Comparison of ENCODE assay signal across 13 cellular contexts in genomic region chr16:85205747-85206471, GRCh38.
DNase-seq lines count a peak whose midpoint lies in the region; ATAC-seq, FAIRE-seq and TF ChIP-seq lines count a peak whose summit lies in the region.
"Had no signal": no experiment of that assay in that cellular context is flagged by ENCODE, and none has a peak within 500 bp of the region (broad histone marks: within the 10 kb centered on the region; RNA-seq: fewer than 3 reads in every experiment).

No MANE protein-coding gene starts in this region.

- no peak overlapping the region for H3K56ac ChIP-seq in H1 (replicated peaks; ENCODE audit: insufficient read length, low read depth, low read length)

- H3K27ac ChIP-seq in AG04450 (ENCODE audit: low read depth, low read length), result peak overlapping the region; percentile 52
- H3K27ac ChIP-seq in H1 (ENCODE audit: low read depth, low read length), result no peak overlapping the region; the same call in 1 of the 2 replicates
- no peak overlapping the region for H3K27ac ChIP-seq in colonic mucosa
- H3K27ac ChIP-seq: BLaER1, KMS-11 had no signal

- TF ChIP-seq CTCF in AG04450 (IDR thresholded peaks at IDR 0.05; ENCODE audit: low read depth, low read length), result no peak
- no peak for TF ChIP-seq CTCF in H1 (IDR thresholded peaks at IDR 0.05; ENCODE audit: control extremely low read depth in 1 of 3, insufficient read depth in 1 of 3, low read depth in 1 of 3, low read length in 3 of 3)
- TF ChIP-seq CTCF in mesothelial cell of epicardium (IDR thresholded peaks at IDR 0.05; ENCODE audit: unreplicated experiment), result no peak
- TF ChIP-seq CTCF in colonic mucosa (IDR thresholded peaks at IDR 0.05), result no peak

- no peak overlapping the region for H4K91ac ChIP-seq in H1 (replicated peaks; ENCODE audit: insufficient read length, low read length)

- H3K4me1 Mint-ChIP-seq in mesothelial cell of epicardium, result peaks cover 53% of the 10 kb centered on the region
- H3K4me1 Mint-ChIP-seq: central memory CD8-positive, alpha-beta T cell had no signal

- H3K4me3 Mint-ChIP-seq in mesothelial cell of epicardium, result peak overlapping the region; percentile 60
- H3K4me3 Mint-ChIP-seq: central memory CD8-positive, alpha-beta T cell; natural killer cell treated with Interleukin-12 subunit alpha and Interleukin-12 subunit beta and Interleukin-15 and Interleukin-18, amount 100 ng/mL, for 72 hours; T-helper 1 cell treated with Interleukin-12 subunit alpha and Interleukin-12 subunit beta and Interleukin-4 antibody, amounts not matched to agents 30 μg/mL and 1 μg/mL, for 36 hours had no signal

- FAIRE-seq in H1 (lab: Jason Lieb, UNC), result no peak

- TF ChIP-seq RAD21 in H1 (IDR thresholded peaks at IDR 0.05 in 1 of 2, conservative IDR thresholded peaks at IDR 0.05 in 1 of 2; ENCODE audit: low read depth in 2 of 2, low read length in 2 of 2), result no peak

- H3K36me3 Mint-ChIP-seq in mesothelial cell of epicardium, result no peaks in the 10 kb centered on the region
- H3K36me3 Mint-ChIP-seq: natural killer cell treated with Interleukin-12 subunit alpha and Interleukin-12 subunit beta and Interleukin-15 and Interleukin-18, amount 100 ng/mL, for 72 hours had no signal

- 87% methylated on average over 11 of the region's 23 CpGs; no CpG with 5 or more reads in 1 of the 2 experiments for WGBS in H1 (ENCODE audit: extremely low coverage in 1 of 2, insufficient coverage in 1 of 2, insufficient read length in 1 of 2, insufficient replicate concordance in 2 of 2, low coverage in 1 of 2, low lambda C conversion rate in 2 of 2, missing lambda C conversion rate in 1 of 2), 2 experiments

- peaks cover 7% of the 10 kb centered on the region; the same call in 1 of the 2 replicates for H3K79me1 ChIP-seq in H1 (ENCODE audit: low read depth, low read length)

- H2AK5ac ChIP-seq in H1 (ENCODE audit: low read depth, low read length), result no peak overlapping the region

- POLR2A ChIA-PET in AG04450 (lab: Yijun Ruan, JAX), result interaction anchor here (1.7 kb wide), 1 partner anchor 15 kb away, joined by 6 read pairs; no protein-coding TSS in a partner anchor
- POLR2A ChIA-PET in H1 (lab: Charles Lee; ENCODE audit: partially characterized antibody), result interaction anchor here (1.4 kb wide), 1 partner anchor 23 kb away, joined by 3 read pairs; no protein-coding TSS in a partner anchor

- H2BK5ac ChIP-seq in H1 (ENCODE audit: low read depth, low read length), result 0 out of 2 replicates have a peak overlapping the region, but pooled peaks have one; percentile 18

- H2AFZ ChIP-seq in H1 (ENCODE audit: low read length), result no peak overlapping the region

- TF ChIP-seq EP300 in H1 (IDR thresholded peaks at IDR 0.05; ENCODE audit: borderline replicate concordance in 1 of 2, low read depth in 2 of 2, low read length in 2 of 2), result no peak

- no peak overlapping the region for H3K23ac ChIP-seq in H1 (ENCODE audit: insufficient read length)

- H3K4me1 ChIP-seq in H1 (replicated peaks in 1 of 4; ENCODE audit: control insufficient read depth in 3 of 4, insufficient read depth in 4 of 4, low read length in 3 of 4), result peaks cover 3 to 45% (median 33%) of the 10 kb centered on the region in 4 experiments
- no peaks in the 10 kb centered on the region for H3K4me1 ChIP-seq in colonic mucosa

- H3K36me3 ChIP-seq in H1 (ENCODE audit: control insufficient read depth in 2 of 4, insufficient read depth in 4 of 4, low read length in 3 of 4) (no peaks in the 10 kb centered on the region), colonic mucosa (no peaks in the 10 kb centered on the region)
- H3K36me3 ChIP-seq: BLaER1 had no signal

- DNase-seq in AG04450 (ENCODE audit: low read depth, low spot score), result no peak
- DNase-seq in NCI-H1092 (lab: John Stamatoyannopoulos, UW), result peak; percentile 76
- no peak for DNase-seq in H1 (ENCODE audit: low read depth in 1 of 2, low spot score in 2 of 2)
- DNase-seq in mesothelial cell of epicardium (ENCODE audit: low spot score in 2 of 2, unreplicated experiment in 2 of 2), result no peak
- no peak for DNase-seq in amniotic stem cell (lab: John Stamatoyannopoulos, UW)
- no peak for DNase-seq in ureter (ENCODE audit: low spot score)
- no peak for DNase-seq in colonic mucosa

- peak overlapping the region; percentile 98 for H3K27ac Mint-ChIP-seq in mesothelial cell of epicardium
- H3K27ac Mint-ChIP-seq: natural killer cell treated with Interleukin-12 subunit alpha and Interleukin-12 subunit beta and Interleukin-15 and Interleukin-18, amount 100 ng/mL, for 72 hours; T-helper 1 cell treated with Interleukin-12 subunit alpha and Interleukin-12 subunit beta and Interleukin-4 antibody, amounts not matched to agents 30 μg/mL and 1 μg/mL, for 36 hours had no signal

- no peak overlapping the region for H3K4me3 ChIP-seq in AG04450 (ENCODE audit: low read depth, low read length)
- no peak overlapping the region for H3K4me3 ChIP-seq in H1 (ENCODE audit: extremely low read depth in 1 of 4, insufficient read depth in 2 of 4, low read depth in 3 of 4, low read length in 4 of 4)
- H3K4me3 ChIP-seq in colonic mucosa, result no peak overlapping the region
- H3K4me3 ChIP-seq: BLaER1 had no signal

- no peaks in the 10 kb centered on the region for H3K27me3 ChIP-seq in AG04450 (ENCODE audit: control insufficient read depth, insufficient read depth, low read length)
- no peaks in the 10 kb centered on the region for H3K27me3 ChIP-seq in H1 (replicated peaks in 1 of 4; ENCODE audit: control insufficient read depth in 3 of 4, extremely low read depth in 1 of 4, insufficient read depth in 3 of 4, low read length in 3 of 4)
- no peaks in the 10 kb centered on the region for H3K27me3 ChIP-seq in colonic mucosa
- H3K27me3 ChIP-seq: BLaER1 had no signal

- peak overlapping the region; percentile 12 for H3K4ac ChIP-seq in H1 (replicated peaks; ENCODE audit: insufficient read length, low read depth, low read length)

- no peaks in the 10 kb centered on the region for H3K27me3 Mint-ChIP-seq in mesothelial cell of epicardium (ENCODE audit: low read depth)

- H4K8ac ChIP-seq in H1 (ENCODE audit: extremely low read depth, insufficient read depth, low read length), result no peak overlapping the region

- peaks cover 0 to 7% of the 10 kb centered on the region in 2 experiments; a peak in 1 of 4 replicates for H3K79me2 ChIP-seq in H1 (ENCODE audit: control insufficient read depth in 1 of 2, insufficient read depth in 2 of 2, low read length in 2 of 2)

- peak overlapping the region; percentile 79; the same call in 1 of the 2 replicates for H3K18ac ChIP-seq in H1 (ENCODE audit: extremely low read depth, low read length)

- TF ChIP-seq POLR2A in H1 (IDR thresholded peaks at IDR 0.05; ENCODE audit: control extremely low read depth in 1 of 2, low read depth in 2 of 2, low read length in 2 of 2), result no peak

- H2BK20ac ChIP-seq in H1 (ENCODE audit: low read length), result no peak overlapping the region

- peak overlapping the region; percentile 5 for H2BK120ac ChIP-seq in H1 (replicated peaks; ENCODE audit: low read depth, low read length)

- CTCF ChIA-PET in AG04450 (lab: Charles Lee) (interaction anchor here (0.8 kb wide), 1 partner anchor 39 kb away, joined by 3 read pairs; no protein-coding TSS in a partner anchor), H1 (lab: Charles Lee; ENCODE audit: partially characterized antibody) (interaction anchor here (0.6 to 1.9 kb wide), 5 partner anchors 30 to 615 kb away, joined by 3 to 6 read pairs (median 4); no protein-coding TSS in a partner anchor)

- intact Hi-C loops in colonic mucosa (cut with DNase I), result no loop called here

- H4K5ac ChIP-seq in H1 (ENCODE audit: insufficient read length, low read depth, low read length), result no peak overlapping the region

- no peaks in the 10 kb centered on the region for H3K23me2 ChIP-seq in H1 (ENCODE audit: low read depth, low read length)

- ATAC-seq in HG03095 (IDR thresholded peaks at IDR 0.05; ENCODE audit: unreplicated experiment), result no peak
- ATAC-seq: natural killer cell treated with Interleukin-12 subunit alpha and Interleukin-12 subunit beta and Interleukin-15 and Interleukin-18, amount 100 ng/mL, for 72 hours had no signal

- no peak overlapping the region for H3K14ac ChIP-seq in H1 (ENCODE audit: insufficient read length)

- peaks cover 0 to 3% of the 10 kb centered on the region in 2 experiments for H4K20me1 ChIP-seq in H1 (replicated peaks in 1 of 2; ENCODE audit: control insufficient read depth in 1 of 2, insufficient read depth in 2 of 2, low read length in 2 of 2)
- H4K20me1 ChIP-seq: BLaER1 had no signal

- H3K9ac ChIP-seq in H1 (replicated peaks in 1 of 4; ENCODE audit: extremely low read depth in 1 of 4, low read depth in 3 of 4, low read length in 3 of 4), result no peak overlapping the region
- H3K9ac ChIP-seq in colonic mucosa (ENCODE audit: low read depth in 2 of 2, low read length in 2 of 2), result peak overlapping the region in 1 of 2 donors; percentile 12
- H3K9ac ChIP-seq: BLaER1, KMS-11 had no signal

- peak overlapping the region; percentile 68; the same call in 1 of the 2 replicates for H2BK12ac ChIP-seq in H1 (ENCODE audit: low read depth, low read length)

- H3K9me3 ChIP-seq in AG04450 (ENCODE audit: control insufficient read depth, insufficient read depth, low read length), result peaks cover 14% of the 10 kb centered on the region
- no peaks in the 10 kb centered on the region for H3K9me3 ChIP-seq in H1 (ENCODE audit: insufficient read depth in 2 of 2, low read depth in 1 of 2, low read length in 1 of 2)
- no peaks in the 10 kb centered on the region for H3K9me3 ChIP-seq in colonic mucosa

- H3K4me2 ChIP-seq in H1 (ENCODE audit: insufficient read depth in 1 of 2, low read depth in 2 of 2, low read length in 2 of 2), result peak overlapping the region in 1 of 2 experiments; percentile 6; a peak in 1 of 4 replicates
- H3K4me2 ChIP-seq: BLaER1, KMS-11 had no signal

- no peaks in the 10 kb centered on the region for H3K9me3 Mint-ChIP-seq in mesothelial cell of epicardium
- H3K9me3 Mint-ChIP-seq: central memory CD8-positive, alpha-beta T cell; natural killer cell treated with Interleukin-12 subunit alpha and Interleukin-12 subunit beta and Interleukin-15 and Interleukin-18, amount 100 ng/mL, for 72 hours; T-helper 1 cell treated with Interleukin-12 subunit alpha and Interleukin-12 subunit beta and Interleukin-4 antibody, amounts not matched to agents 30 μg/mL and 1 μg/mL, for 36 hours had no signal

- H2BK15ac ChIP-seq in H1 (ENCODE audit: low read length), result 0 out of 2 replicates have a peak overlapping the region, but pooled peaks have one; percentile 6

TF ChIP-seq in H1, 55 proteins besides CTCF, POLR2A, EP300 and RAD21 (continues in another document):
- no peak for TF ChIP-seq ATF2 (IDR thresholded peaks at IDR 0.05; ENCODE audit: low read length)
